Comparison of ENCODE assay signal across 8 cellular contexts in genomic region chr5:132963175-132964104, GRCh38. TPM values are rescaled to one million over a fixed set of nuclear protein-coding genes. Genes with fewer than 3 reads are reported as not detected.
DNase-seq lines count a peak whose midpoint lies in the region; ATAC-seq, FAIRE-seq and TF ChIP-seq lines count a peak whose summit lies in the region.

A gene with protein sequence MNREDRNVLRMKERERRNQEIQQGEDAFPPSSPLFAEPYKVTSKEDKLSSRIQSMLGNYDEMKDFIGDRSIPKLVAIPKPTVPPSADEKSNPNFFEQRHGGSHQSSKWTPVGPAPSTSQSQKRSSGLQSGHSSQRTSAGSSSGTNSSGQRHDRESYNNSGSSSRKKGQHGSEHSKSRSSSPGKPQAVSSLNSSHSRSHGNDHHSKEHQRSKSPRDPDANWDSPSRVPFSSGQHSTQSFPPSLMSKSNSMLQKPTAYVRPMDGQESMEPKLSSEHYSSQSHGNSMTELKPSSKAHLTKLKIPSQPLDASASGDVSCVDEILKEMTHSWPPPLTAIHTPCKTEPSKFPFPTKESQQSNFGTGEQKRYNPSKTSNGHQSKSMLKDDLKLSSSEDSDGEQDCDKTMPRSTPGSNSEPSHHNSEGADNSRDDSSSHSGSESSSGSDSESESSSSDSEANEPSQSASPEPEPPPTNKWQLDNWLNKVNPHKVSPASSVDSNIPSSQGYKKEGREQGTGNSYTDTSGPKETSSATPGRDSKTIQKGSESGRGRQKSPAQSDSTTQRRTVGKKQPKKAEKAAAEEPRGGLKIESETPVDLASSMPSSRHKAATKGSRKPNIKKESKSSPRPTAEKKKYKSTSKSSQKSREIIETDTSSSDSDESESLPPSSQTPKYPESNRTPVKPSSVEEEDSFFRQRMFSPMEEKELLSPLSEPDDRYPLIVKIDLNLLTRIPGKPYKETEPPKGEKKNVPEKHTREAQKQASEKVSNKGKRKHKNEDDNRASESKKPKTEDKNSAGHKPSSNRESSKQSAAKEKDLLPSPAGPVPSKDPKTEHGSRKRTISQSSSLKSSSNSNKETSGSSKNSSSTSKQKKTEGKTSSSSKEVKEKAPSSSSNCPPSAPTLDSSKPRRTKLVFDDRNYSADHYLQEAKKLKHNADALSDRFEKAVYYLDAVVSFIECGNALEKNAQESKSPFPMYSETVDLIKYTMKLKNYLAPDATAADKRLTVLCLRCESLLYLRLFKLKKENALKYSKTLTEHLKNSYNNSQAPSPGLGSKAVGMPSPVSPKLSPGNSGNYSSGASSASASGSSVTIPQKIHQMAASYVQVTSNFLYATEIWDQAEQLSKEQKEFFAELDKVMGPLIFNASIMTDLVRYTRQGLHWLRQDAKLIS (minus strand): TSS chr5:132963634. CDS start chr5:132937189, 26,445 bp downstream.

- FAIRE-seq in RCC 7860 (lab: Jason Lieb, UNC) = peak; percentile 14

- H3K4me2 ChIP-seq in fibroblast of lung (ENCODE audit: extremely low read depth, insufficient read depth, low read length) = peak within 1 kb of the TSS; percentile 82

- H3K4me3 ChIP-seq in Jurkat, Clone E6-1 (ENCODE audit: low read length) = peak within 1 kb of the TSS; percentile 59
- peak within 1 kb of the TSS; percentile 61 to 96 (median 78) for H3K4me3 ChIP-seq in fibroblast of lung (replicated peaks in 1 of 4; ENCODE audit: control extremely low read depth in 1 of 4, insufficient read depth in 1 of 4, low read depth in 3 of 4, low read length in 4 of 4)

- H3K9me3 ChIP-seq in fibroblast of lung (ENCODE audit: control insufficient read depth, insufficient read depth, low read depth, low read length) = no peaks in the 10 kb centered on the region

- H3K27me3 ChIP-seq in fibroblast of lung (ENCODE audit: control insufficient read depth, insufficient read depth, low read length) = no peaks in the 10 kb centered on the region

- peak; percentile 89 for DNase-seq in DMS53 treated with DMSO at 0.1 percent for 48 hours (lab: John Stamatoyannopoulos, UW; ENCODE audit: unreplicated experiment)
- peak; percentile 60 for DNase-seq in Jurkat, Clone E6-1 (ENCODE audit: low read depth, low spot score)
- peak; percentile 89 for DNase-seq in RCC 7860 (ENCODE audit: low spot score)
- DNase-seq in activated T-helper 1 cell treated with anti-CD3 and anti-CD28 coated beads, Interleukin-2, amount 50 U/mL, for 16 hours (ENCODE audit: low read depth in 1 of 2, low spot score in 1 of 2) = peak; percentile 76 to 79
- DNase-seq in fibroblast of lung (ENCODE audit: low read depth in 2 of 2) = peak; percentile 96 to 97
- DNase-seq in naive thymus-derived CD8-positive, alpha-beta T cell = peak; percentile 74 to 93 (median 86)
- DNase-seq in stimulated activated naive CD4-positive, alpha-beta T cell (lab: John Stamatoyannopoulos, UW) = peak; percentile 78 to 93 (median 83)

- peak within 1 kb of the TSS; percentile 86 to 99 (median 96) for H3K4me3 Mint-ChIP-seq in naive thymus-derived CD8-positive, alpha-beta T cell

- H4K20me1 ChIP-seq in fibroblast of lung (ENCODE audit: control insufficient read depth, extremely low read depth, insufficient read depth, low read length) = no peaks in the 10 kb centered on the region

- H3K79me2 ChIP-seq in fibroblast of lung (ENCODE audit: control insufficient read depth, insufficient read depth, low read length) = peaks cover 46% of the 10 kb centered on the region

- H3K4me1 Mint-ChIP-seq in naive thymus-derived CD8-positive, alpha-beta T cell = peaks cover 6 to 41% (median 37%) of the 10 kb centered on the region in 4 donors

- H2AFZ ChIP-seq in fibroblast of lung (ENCODE audit: low read length) = peak within 1 kb of the TSS; percentile 13

- H3K27me3 Mint-ChIP-seq in naive thymus-derived CD8-positive, alpha-beta T cell = no peaks in the 10 kb centered on the region

- peak within 1 kb of the TSS; percentile 95 to 100 (median 98) for H3K27ac Mint-ChIP-seq in naive thymus-derived CD8-positive, alpha-beta T cell

- POLR2A ChIA-PET in naive thymus-derived CD8-positive, alpha-beta T cell (lab: Charles Lee) = interaction anchor here (0.7 to 3.9 kb wide), 18 partner anchors 9 to 1941 kb away, joined by 3 to 69 read pairs (median 3); partner anchors contain the start of genes CCNI2, GDF9, HSPA4 and IRF1

- H3K9ac ChIP-seq in fibroblast of lung (ENCODE audit: insufficient read depth, low read length) = peak within 1 kb of the TSS; percentile 97

- ATAC-seq in GM21619 (IDR thresholded peaks at IDR 0.05; ENCODE audit: unreplicated experiment) = peak; percentile 88
- ATAC-seq in naive thymus-derived CD8-positive, alpha-beta T cell = peak; percentile 78 to 81

- H3K36me3 ChIP-seq in fibroblast of lung (ENCODE audit: control insufficient read depth, insufficient read depth, low read length) = no peaks in the 10 kb centered on the region

- H3K36me3 Mint-ChIP-seq in naive thymus-derived CD8-positive, alpha-beta T cell = peaks cover 0 to 15% (median 2%) of the 10 kb centered on the region in 3 donors

- peaks cover 2% of the 10 kb centered on the region for H3K4me1 ChIP-seq in fibroblast of lung (ENCODE audit: control insufficient read depth, extremely low read depth, insufficient read depth, low read length)

- H3K9me3 Mint-ChIP-seq in naive thymus-derived CD8-positive, alpha-beta T cell = no peaks in the 10 kb centered on the region

- H3K27ac ChIP-seq in fibroblast of lung (ENCODE audit: insufficient read depth, low read length) = peak within 1 kb of the TSS; percentile 91

- no peak for TF ChIP-seq CTCF in fibroblast of lung (conservative IDR thresholded peaks at IDR 0.05 in 1 of 2, IDR thresholded peaks at IDR 0.05 in 1 of 2; ENCODE audit: low read depth in 1 of 2, low read length in 2 of 2)

RNA-seq across cellular contexts. Expression of the gene that starts here (rescaled TPM):
- polyA plus RNA-seq in Jurkat, Clone E6-1 (2012; ENCODE audit: insufficient read depth, insufficient read length) = 15.9 TPM
- 37.0 and 54.2 TPM in 2 replicates for total RNA-seq in fibroblast of lung
- polyA plus RNA-seq in fibroblast of lung = 67.3 and 73.6 TPM in 2 replicates
- 31.7 and 45.2 TPM in 2 replicates for polyA plus RNA-seq in fibroblast of lung (2012)
- 155 and 161 TPM in 2 replicates for polyA minus RNA-seq in fibroblast of lung (ENCODE audit: low replicate concordance)
- total RNA-seq in naive thymus-derived CD8-positive, alpha-beta T cell = 10 to 100 TPM; 70.3 to 74.4 TPM
- polyA plus RNA-seq in naive thymus-derived CD8-positive, alpha-beta T cell = 10 to 100 TPM; 16.5 to 20.9 (median 17.7) TPM

Comparison
In these comparisons a context has a peak if more than half of its experiments do, and no peak if none do; other contexts are left out.
1. Peak in every context shown above with its lines: DNase-seq, ATAC-seq, H3K4me3 ChIP-seq and H3K27ac ChIP-seq.